Comparison of ENCODE assay signal across 2 cellular contexts in genomic region chr7:119905495-119905894, GRCh38.
TF ChIP-seq lines count a peak whose summit lies in the region.

No MANE protein-coding gene starts in this region.

TF ChIP-seq in IMR-90, 13 proteins besides CTCF, POLR2A, EP300 and RAD21:
- TF ChIP-seq CEBPB (IDR thresholded peaks at IDR 0.05; ENCODE audit: low read depth, low read length) = peak; percentile 51; the same call in 1 of the 2 replicates
- no peak for TF ChIP-seq RFX5 (IDR thresholded peaks at IDR 0.05; ENCODE audit: low read depth, low read length)

TF ChIP-seq in K562, 482 proteins besides CTCF, POLR2A, EP300 and RAD21:
- TF ChIP-seq CEBPG (CRISPR knock-in tag; IDR thresholded peaks at IDR 0.05) (no peak; the same call in 1 of the 2 replicates), CEBPG (tag; conservative IDR thresholded peaks at IDR 0.05 in 1 of 2, IDR thresholded peaks at IDR 0.05 in 1 of 2) (peak; percentile 79 to 95), JUN (IDR thresholded peaks at IDR 0.05; ENCODE audit: borderline replicate concordance, low read depth, low read length) (no peak), JUN (CRISPR knock-in tag; IDR thresholded peaks at IDR 0.05; ENCODE audit: borderline replicate concordance) (no peak), ATF3 (IDR thresholded peaks at IDR 0.05) (peak; percentile 88), ATF3 (CRISPR knock-in tag; conservative IDR thresholded peaks at IDR 0.05) (no peak), ZBTB40 (IDR thresholded peaks at IDR 0.05) (0 out of 2 replicates have a peak, but pooled peaks have one; percentile 32), ZBTB40 (CRISPR knock-in tag; IDR thresholded peaks at IDR 0.05) (no peak), ATF2 (CRISPR knock-in tag; IDR thresholded peaks at IDR 0.05) (no peak), CEBPB (tag; IDR thresholded peaks at IDR 0.05) (peak; percentile 91), POLR2G (IDR thresholded peaks at IDR 0.05; ENCODE audit: low read depth, low read length) (0 out of 2 replicates have a peak, but pooled peaks have one; percentile 41), RBFOX2 (IDR thresholded peaks at IDR 0.05; ENCODE audit: low read depth, low read length) (peak; percentile 57; the same call in 1 of the 2 replicates), EP400 (IDR thresholded peaks at IDR 0.05) (peak; percentile 42; the same call in 1 of the 2 replicates), IRF9 (tag; IDR thresholded peaks at IDR 0.05) (0 out of 2 replicates have a peak, but pooled peaks have one; percentile 22), ZNF318 (IDR thresholded peaks at IDR 0.05; ENCODE audit: borderline replicate concordance in 1 of 2, low read depth in 1 of 2) (no peak), ATF4 (CRISPR knock-in tag; IDR thresholded peaks at IDR 0.05) (peak; percentile 69; the same call in 1 of the 2 replicates), TGIF2 (CRISPR knock-in tag; IDR thresholded peaks at IDR 0.05) (no peak), SMARCB1 (IDR thresholded peaks at IDR 0.05; ENCODE audit: insufficient read length, low read depth) (peak; percentile 21)
